ENCODE assay signal across 15 cellular contexts in the genomic region with DNA sequence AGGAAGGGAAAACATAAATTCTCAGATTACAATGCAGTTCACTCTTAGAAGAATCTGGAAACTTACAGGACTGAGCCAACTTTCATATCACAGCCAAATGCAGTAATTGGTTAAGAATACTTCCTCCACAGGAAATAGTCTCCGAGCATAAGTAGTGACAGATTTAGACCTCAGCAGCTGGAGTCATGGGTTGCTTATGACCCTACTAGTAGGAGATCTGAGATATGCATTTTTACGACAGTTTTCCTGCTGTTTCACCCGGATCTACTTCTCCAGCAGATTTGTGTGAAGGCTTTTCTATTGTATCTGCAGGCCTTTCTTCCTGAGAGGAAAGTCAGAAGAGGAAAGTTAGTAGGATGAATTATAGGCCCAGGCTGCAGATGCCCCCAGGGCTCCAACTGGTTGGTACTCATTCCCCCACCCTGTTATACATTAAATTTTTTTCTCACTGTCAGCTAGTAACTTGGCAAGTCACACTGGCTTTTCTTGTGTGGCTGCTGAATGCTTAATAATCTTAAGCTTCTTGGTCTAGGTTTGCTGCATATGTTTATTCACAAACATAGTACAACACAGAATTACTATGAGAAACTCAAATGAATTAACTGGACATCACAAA.
DNase-seq lines count a peak whose midpoint lies in the region; ATAC-seq and TF ChIP-seq lines count a peak whose summit lies in the region.
"Had no signal": no experiment of that assay in that cellular context is flagged by ENCODE, and none has a peak within 500 bp of the region (broad histone marks: within the 10 kb centered on the region; RNA-seq: fewer than 3 reads in every experiment).

No MANE protein-coding gene starts in this region.

- H3K4me3 ChIP-seq in A673 (ENCODE audit: low read depth, low read length, poor library complexity, severe bottlenecking) (no peak overlapping the region), Karpas-422 (ENCODE audit: low read length) (no peak overlapping the region)
- H3K4me3 ChIP-seq: heart left ventricle had no signal

- H3K27me3 Mint-ChIP-seq in HFFc6 (ENCODE audit: insufficient read depth), result no peaks in the 10 kb centered on the region; the same call in 1 of the 2 replicates
- H3K27me3 Mint-ChIP-seq in activated T-cell treated with anti-CD3 and anti-CD28 coated beads, Interleukin-2, amount 50 U/mL, for 72 hours (ENCODE audit: low read depth), result no peaks in the 10 kb centered on the region
- H3K27me3 Mint-ChIP-seq: activated naive CD8-positive, alpha-beta T cell treated with anti-CD3 and anti-CD28 coated beads, Interleukin-2, amount 10 ng/mL, durations not matched to agents 7 days and 5 days had no signal

- H3K36me3 Mint-ChIP-seq in HFFc6 (ENCODE audit: low read depth), result peaks cover 6% of the 10 kb centered on the region; the same call in 1 of the 2 replicates
- H3K36me3 Mint-ChIP-seq in activated T-cell treated with anti-CD3 and anti-CD28 coated beads, Interleukin-2, amount 50 U/mL, for 72 hours (ENCODE audit: insufficient read depth in 2 of 2), result peaks cover 0 to 1% of the 10 kb centered on the region in 2 donors
- H3K36me3 Mint-ChIP-seq: activated naive CD8-positive, alpha-beta T cell treated with anti-CD3 and anti-CD28 coated beads, Interleukin-2, amount 10 ng/mL, durations not matched to agents 7 days and 5 days had no signal

- DNase-seq in A673 (ENCODE audit: low spot score) (peak; percentile 85), HFFc6 (no peak), foreskin keratinocyte (peak; percentile 15 to 41), DMS114 treated with DMSO at 0.1 percent for 48 hours (lab: John Stamatoyannopoulos, UW; ENCODE audit: unreplicated experiment) (no peak), amniotic stem cell (lab: John Stamatoyannopoulos, UW) (no peak), Karpas-422 (no peak)
- no peak for DNase-seq in activated T-cell treated with anti-CD3 and anti-CD28 coated beads, Interleukin-2, amount 50 U/mL, for 72 hours
- DNase-seq: activated naive CD8-positive, alpha-beta T cell treated with anti-CD3 and anti-CD28 coated beads, Interleukin-2, amount 10 ng/mL, durations not matched to agents 7 days and 5 days; dermis blood vessel endothelial cell; heart left ventricle; NCI-H446 treated with DMSO at 0.1 percent for 48 hours; stimulated activated CD8-positive, alpha-beta memory T cell treated with anti-CD3 and anti-CD28 coated beads, Interleukin-4, amount 100 ng/mL, for 48 hours had no signal

- POLR2A ChIA-PET in A673 (lab: Charles Lee; ENCODE audit: low non-redundant PET), result no interaction called here

- H3K27ac Mint-ChIP-seq in HFFc6, result peak overlapping the region; percentile 22; the same call in 1 of the 2 replicates
- no peak overlapping the region for H3K27ac Mint-ChIP-seq in activated T-cell treated with anti-CD3 and anti-CD28 coated beads, Interleukin-2, amount 50 U/mL, for 72 hours
- H3K27ac Mint-ChIP-seq: activated naive CD8-positive, alpha-beta T cell treated with anti-CD3 and anti-CD28 coated beads, Interleukin-2, amount 10 ng/mL, durations not matched to agents 7 days and 5 days had no signal

- H3K4me3 Mint-ChIP-seq in HFFc6, result peak overlapping the region; percentile 50; the same call in 1 of the 2 replicates
- no peak overlapping the region for H3K4me3 Mint-ChIP-seq in activated T-cell treated with anti-CD3 and anti-CD28 coated beads, Interleukin-2, amount 50 U/mL, for 72 hours
- H3K4me3 Mint-ChIP-seq: activated naive CD8-positive, alpha-beta T cell treated with anti-CD3 and anti-CD28 coated beads, Interleukin-2, amount 10 ng/mL, durations not matched to agents 7 days and 5 days had no signal

- H3K9me3 ChIP-seq in A673 (ENCODE audit: low read depth, low read length, poor library complexity, severe bottlenecking), result no peaks in the 10 kb centered on the region
- H3K9me3 ChIP-seq in Karpas-422 (ENCODE audit: low read length), result no peaks in the 10 kb centered on the region
- H3K9me3 ChIP-seq: neutrophil had no signal

- H3K9ac ChIP-seq in Karpas-422 (ENCODE audit: low read length), result no peak overlapping the region

- H3K27me3 ChIP-seq in A673 (replicated peaks; ENCODE audit: insufficient read depth, low read depth, low read length, poor library complexity) (no peaks in the 10 kb centered on the region), foreskin keratinocyte (no peaks in the 10 kb centered on the region), Karpas-422 (ENCODE audit: low read length) (no peaks in the 10 kb centered on the region)
- H3K27me3 ChIP-seq: heart left ventricle, neutrophil had no signal

- peak; percentile 2 for ATAC-seq in foreskin keratinocyte
- no peak for ATAC-seq in activated T-cell treated with anti-CD3 and anti-CD28 coated beads, Interleukin-2, amount 50 U/mL, for 72 hours (replicated peaks in 1 of 2)
- ATAC-seq: heart left ventricle, left lobe of liver had no signal

- H3K4me2 ChIP-seq in Karpas-422 (ENCODE audit: low read depth, low read length, poor library complexity, severe bottlenecking), result no peak overlapping the region

- H3K4me1 Mint-ChIP-seq in HFFc6 (ENCODE audit: low read depth), result peaks cover 20% of the 10 kb centered on the region; the same call in 1 of the 2 replicates
- H3K4me1 Mint-ChIP-seq in activated T-cell treated with anti-CD3 and anti-CD28 coated beads, Interleukin-2, amount 50 U/mL, for 72 hours (ENCODE audit: low read depth), result no peaks in the 10 kb centered on the region
- H3K4me1 Mint-ChIP-seq: activated naive CD8-positive, alpha-beta T cell treated with anti-CD3 and anti-CD28 coated beads, Interleukin-2, amount 10 ng/mL, durations not matched to agents 7 days and 5 days had no signal

- H3K36me3 ChIP-seq in A673 (ENCODE audit: insufficient read depth, low read length, poor library complexity, severe bottlenecking) (no peaks in the 10 kb centered on the region), Karpas-422 (ENCODE audit: insufficient read depth, low read length) (no peaks in the 10 kb centered on the region)
- H3K36me3 ChIP-seq: heart left ventricle, neutrophil had no signal

- H4K20me1 ChIP-seq in Karpas-422 (ENCODE audit: insufficient read depth, low read depth, low read length), result no peaks in the 10 kb centered on the region

- H3K27ac ChIP-seq in A673 (ENCODE audit: low read depth, low read length, poor library complexity, severe bottlenecking) (peak overlapping the region; percentile 60), VCaP (peak overlapping the region; percentile 20; the same call in 1 of the 2 replicates), foreskin keratinocyte (no peak overlapping the region), Karpas-422 (ENCODE audit: low read length) (no peak overlapping the region)
- H3K27ac ChIP-seq: heart left ventricle, neutrophil had no signal

- intact Hi-C loops in A673 (cut with micrococcal nuclease; ENCODE audit: unreplicated experiment), result no loop called here

- H3K79me2 ChIP-seq in Karpas-422 (ENCODE audit: low read length), result no peaks in the 10 kb centered on the region

- no peaks in the 10 kb centered on the region for H3K9me2 ChIP-seq in Karpas-422 (replicated peaks; ENCODE audit: insufficient read depth, low read length)

- no peak for TF ChIP-seq CTCF in A673 (conservative IDR thresholded peaks at IDR 0.05; ENCODE audit: low read depth, low read length)
- TF ChIP-seq CTCF in HFFc6 (IDR thresholded peaks at IDR 0.05), result no peak
- no peak for TF ChIP-seq CTCF in VCaP (conservative IDR thresholded peaks at IDR 0.05)
- no peak for TF ChIP-seq CTCF in foreskin keratinocyte (conservative IDR thresholded peaks at IDR 0.05)

- CTCF ChIA-PET in A673 (lab: Charles Lee), result no interaction called here

- H2AFZ ChIP-seq in Karpas-422 (ENCODE audit: low read length), result no peak overlapping the region

- H3K4me1 ChIP-seq in A673 (ENCODE audit: insufficient read depth, low read length, poor library complexity, severe bottlenecking), result peaks cover 7% of the 10 kb centered on the region
- peaks cover 6% of the 10 kb centered on the region for H3K4me1 ChIP-seq in foreskin keratinocyte
- H3K4me1 ChIP-seq in Karpas-422 (ENCODE audit: low read length), result no peaks in the 10 kb centered on the region
- H3K4me1 ChIP-seq: heart left ventricle had no signal

- no TSS peak for BruUV-seq in A673 (replicated peaks; lab: Mats Ljungman, UMichigan)

- peaks cover 22% of the 10 kb centered on the region for H3K9me3 Mint-ChIP-seq in HFFc6
- peaks cover 8 to 13% of the 10 kb centered on the region in 2 donors for H3K9me3 Mint-ChIP-seq in activated T-cell treated with anti-CD3 and anti-CD28 coated beads, Interleukin-2, amount 50 U/mL, for 72 hours

Comparison
In these comparisons a context has a peak if more than half of its experiments do, and no peak if none do; other contexts are left out.
1. DNase-seq: peak in A673 (single experiment) and foreskin keratinocyte (2 of 2); none in HFFc6 (single experiment), DMS114 treated with DMSO at 0.1 percent for 48 hours (single experiment), amniotic stem cell (single experiment), activated T-cell treated with anti-CD3 and anti-CD28 coated beads, Interleukin-2, amount 50 U/mL, for 72 hours (0 of 2) and Karpas-422 (single experiment).
2. H3K27ac ChIP-seq: peak in A673 (single experiment) and VCaP (single experiment); none in foreskin keratinocyte (single experiment) and Karpas-422 (single experiment).